ENCODE assay signal across 9 cellular contexts in genomic region chr1:156805766-156806511, GRCh38. TPM values are rescaled to one million over a fixed set of nuclear protein-coding genes. Genes with fewer than 3 reads are reported as not detected.
DNase-seq lines count a peak whose midpoint lies in the region; ATAC-seq and TF ChIP-seq lines count a peak whose summit lies in the region.
"Had no signal": no experiment of that assay in that cellular context is flagged by ENCODE, and none has a peak within 500 bp of the region (broad histone marks: within the 10 kb centered on the region; RNA-seq: fewer than 3 reads in every experiment).

No MANE protein-coding gene starts in this region.

- TF ChIP-seq CTCF in fibroblast of mammary gland (conservative IDR thresholded peaks at IDR 0.05; ENCODE audit: control insufficient read depth, insufficient read depth, low read depth, low read length) (no peak), transverse colon (IDR thresholded peaks at IDR 0.05) (no peak)

- WGBS in transverse colon (ENCODE audit: low coverage in 1 of 2), 2 donors, result 66 to 92% methylated on average over 3 of the region's 3 CpGs

- peak overlapping the region in 3 of 4 donors; percentile 10 to 37 (median 17) for H3K27ac ChIP-seq in transverse colon

- TF ChIP-seq EP300 in transverse colon (IDR thresholded peaks at IDR 0.05; ENCODE audit: low read depth), result no peak

- in situ Hi-C loops in transverse colon (cut with MboI; ENCODE audit: low pct_ligation_motif_present in 1 of 4, low pct_unique_long_range_greater_than_20kb in 1 of 4, low sequenced_read_pairs in 3 of 4), result no loop called here

- TF ChIP-seq POLR2A in transverse colon (IDR thresholded peaks at IDR 0.05), result no peak

- no peak for ATAC-seq in GM18858 (IDR thresholded peaks at IDR 0.05; ENCODE audit: unreplicated experiment)
- ATAC-seq: HCT116 had no signal

- no peaks in the 10 kb centered on the region for H3K27me3 ChIP-seq in transverse colon

- H3K9me3 ChIP-seq in transverse colon, result no peaks in the 10 kb centered on the region

- H3K36me3 ChIP-seq in transverse colon, result peaks cover 0 to 6% (median under 1%) of the 10 kb centered on the region in 4 donors

- intact Hi-C loops in transverse colon (cut with DNase I; ENCODE audit: low total_unique reads), result no loop called here

- peak; percentile 55 for DNase-seq in activated effector memory CD4-positive, alpha-beta T cell treated with anti-CD3 and anti-CD28 coated beads, Interleukin-2, amount 50 U/mL, for 16 hours
- DNase-seq in activated effector memory CD4-positive, alpha-beta T cell treated with Interleukin-2 at 50 U/mL for 16 hours, result no peak
- DNase-seq in fibroblast of mammary gland (ENCODE audit: low read depth), result peak; percentile 96
- peak; percentile 31 for DNase-seq in transverse colon
- DNase-seq in iPS-NIHi7 (ENCODE audit: extremely low spot score), result no peak
- DNase-seq: activated gamma-delta T cell had no signal

- H3K4me3 ChIP-seq in fibroblast of mammary gland (ENCODE audit: control insufficient read depth, low read depth, low read length), result no peak overlapping the region
- no peak overlapping the region for H3K4me3 ChIP-seq in transverse colon

- peaks cover 5 to 28% (median 8%) of the 10 kb centered on the region in 4 donors for H3K4me1 ChIP-seq in transverse colon

RNA-seq across cellular contexts. Expression of gene SH2D2A, which starts 10.7 kb away (rescaled TPM):
- total RNA-seq in transverse colon, result 1 to 10 TPM in 3 of 4 donors, not detected in 1; 1.9 to 5.9 (median 3.4) TPM
- total RNA-seq: lung microvascular endothelial cell had no signal

RNA-seq across cellular contexts. Expression of gene PRCC, which starts 38.6 kb away (rescaled TPM):
- total RNA-seq in transverse colon, result 10 to 100 TPM; 15.1 to 69.9 (median 39.4) TPM

RNA-seq across cellular contexts. Expression of gene INSRR, which starts 53.0 kb away (rescaled TPM):
- total RNA-seq in transverse colon, result not detected
- total RNA-seq: lung microvascular endothelial cell had no signal

RNA-seq across cellular contexts. Expression of gene HDGF, which starts 54.5 kb away (rescaled TPM):
- 100 to 1,000 TPM; 150 to 204 (median 179) TPM for total RNA-seq in transverse colon

RNA-seq across cellular contexts. Expression of gene NTRK1, which starts 54.7 kb away (rescaled TPM):
- 1 to 10 TPM in 1 of 4 donors, under 1 TPM in 2, not detected in 1; 0.20 to 2.6 (median 0.64) TPM for total RNA-seq in transverse colon
- total RNA-seq: lung microvascular endothelial cell had no signal

Comparison
In these comparisons a context has a peak if more than half of its experiments do, and no peak if none do; other contexts are left out.
1. DNase-seq: peak in activated effector memory CD4-positive, alpha-beta T cell treated with anti-CD3 and anti-CD28 coated beads, Interleukin-2, amount 50 U/mL, for 16 hours (single experiment), fibroblast of mammary gland (single experiment) and transverse colon (single experiment); none in activated effector memory CD4-positive, alpha-beta T cell treated with Interleukin-2 at 50 U/mL for 16 hours (single experiment) and iPS-NIHi7 (single experiment).